Comparison of ENCODE assay signal across 9 cellular contexts in genomic region chr7:139875821-139876241, GRCh38.
DNase-seq lines count a peak whose midpoint lies in the region; ATAC-seq lines count a peak whose summit lies in the region.
"Had no signal": no experiment of that assay in that cellular context is flagged by ENCODE, and none has a peak within 500 bp of the region (broad histone marks: within the 10 kb centered on the region; RNA-seq: fewer than 3 reads in every experiment).

No MANE protein-coding gene starts in this region.

- peaks cover 10 to 23% of the 10 kb centered on the region in 2 donors for H3K4me1 Mint-ChIP-seq in stimulated activated naive B cell treated with anti-CD40 and anti-IgM and Interleukin-4, amounts not matched to agents 10 μg/mL and 1 μg/mL and 100 μg/mL, for 72 hours

- no peaks in the 10 kb centered on the region for H3K9me3 Mint-ChIP-seq in stimulated activated naive B cell treated with anti-CD40 and anti-IgM and Interleukin-4, amounts not matched to agents 10 μg/mL and 1 μg/mL and 100 μg/mL, for 72 hours
- H3K9me3 Mint-ChIP-seq: dendritic cell treated with granulocyte-macrophage colony-stimulating factor and Interleukin-4, amounts not matched to agents 40 ng/mL and 50 ng/mL, for 4 days; stimulated activated naive CD8-positive, alpha-beta T cell treated with anti-CD3 and anti-CD28 coated beads, Interleukin-15, Interleukin-2, amounts not matched to agents 100 ng/mL and 50 ng/mL, for 24 hours had no signal

- H3K4me3 Mint-ChIP-seq in stimulated activated naive B cell treated with anti-CD40 and anti-IgM and Interleukin-4, amounts not matched to agents 10 μg/mL and 1 μg/mL and 100 μg/mL, for 72 hours = no peak overlapping the region
- H3K4me3 Mint-ChIP-seq: dendritic cell treated with granulocyte-macrophage colony-stimulating factor and Interleukin-4, amounts not matched to agents 40 ng/mL and 50 ng/mL, for 4 days; stimulated activated naive CD8-positive, alpha-beta T cell treated with anti-CD3 and anti-CD28 coated beads, Interleukin-15, Interleukin-2, amounts not matched to agents 100 ng/mL and 50 ng/mL, for 24 hours had no signal

- peak; percentile 59 for DNase-seq in glomerular visceral epithelial cell (ENCODE audit: extremely low spot score)
- DNase-seq in stimulated activated naive B cell treated with anti-CD40 and anti-IgM and Interleukin-4, amounts not matched to agents 10 μg/mL and 1 μg/mL and 100 μg/mL, for 72 hours = no peak
- DNase-seq in NK-92 (lab: John Stamatoyannopoulos, UW; ENCODE audit: unreplicated experiment) = no peak
- no peak for DNase-seq in caudate nucleus (lab: John Stamatoyannopoulos, UW)

- no peak overlapping the region for H3K27ac ChIP-seq in caudate nucleus (ENCODE audit: low read depth, low read length)

- H3K27ac Mint-ChIP-seq in stimulated activated naive B cell treated with anti-CD40 and anti-IgM and Interleukin-4, amounts not matched to agents 10 μg/mL and 1 μg/mL and 100 μg/mL, for 72 hours = no peak overlapping the region
- H3K27ac Mint-ChIP-seq: stimulated activated naive CD8-positive, alpha-beta T cell treated with anti-CD3 and anti-CD28 coated beads, Interleukin-15, Interleukin-2, amounts not matched to agents 100 ng/mL and 50 ng/mL, for 24 hours had no signal

- ATAC-seq in GM21381 (IDR thresholded peaks at IDR 0.05; ENCODE audit: unreplicated experiment) = peak; percentile 82
- peak; percentile 66 for ATAC-seq in HG03442 (IDR thresholded peaks at IDR 0.05; ENCODE audit: unreplicated experiment)
- peak; percentile 74 to 81 for ATAC-seq in stimulated activated naive B cell treated with anti-CD40 and anti-IgM and Interleukin-4, amounts not matched to agents 10 μg/mL and 1 μg/mL and 100 μg/mL, for 72 hours (replicated peaks)
- ATAC-seq in GM19035 (IDR thresholded peaks at IDR 0.05; ENCODE audit: unreplicated experiment) = no peak

- H3K27me3 Mint-ChIP-seq in stimulated activated naive B cell treated with anti-CD40 and anti-IgM and Interleukin-4, amounts not matched to agents 10 μg/mL and 1 μg/mL and 100 μg/mL, for 72 hours = no peaks in the 10 kb centered on the region
- H3K27me3 Mint-ChIP-seq: dendritic cell treated with granulocyte-macrophage colony-stimulating factor and Interleukin-4, amounts not matched to agents 40 ng/mL and 50 ng/mL, for 4 days; stimulated activated naive CD8-positive, alpha-beta T cell treated with anti-CD3 and anti-CD28 coated beads, Interleukin-15, Interleukin-2, amounts not matched to agents 100 ng/mL and 50 ng/mL, for 24 hours had no signal

- no peaks in the 10 kb centered on the region for H3K36me3 Mint-ChIP-seq in stimulated activated naive B cell treated with anti-CD40 and anti-IgM and Interleukin-4, amounts not matched to agents 10 μg/mL and 1 μg/mL and 100 μg/mL, for 72 hours
